ENCODE assay signal across 14 cellular contexts in genomic region chr21:32456497-32456918, GRCh38. TPM values are rescaled to one million over a fixed set of nuclear protein-coding genes. Genes with fewer than 3 reads are reported as not detected.
DNase-seq lines count a peak whose midpoint lies in the region; ATAC-seq and TF ChIP-seq lines count a peak whose summit lies in the region.
"Had no signal": no experiment of that assay in that cellular context is flagged by ENCODE, and none has a peak within 500 bp of the region (broad histone marks: within the 10 kb centered on the region; RNA-seq: fewer than 3 reads in every experiment).

No MANE protein-coding gene starts in this region.

- H3K4me3 ChIP-seq in BJ (ENCODE audit: low read depth, low read length): no peak overlapping the region
- H3K4me3 ChIP-seq in foreskin fibroblast (ENCODE audit: low read depth in 1 of 2, low read length in 2 of 2): no peak overlapping the region
- H3K4me3 ChIP-seq: SJCRH30 had no signal

- no peak overlapping the region for H3K4me3 Mint-ChIP-seq in naive thymus-derived CD8-positive, alpha-beta T cell
- H3K4me3 Mint-ChIP-seq: activated naive CD8-positive, alpha-beta T cell; natural killer cell had no signal

- DNase-seq in BJ (ENCODE audit: low read depth): peak; percentile 44
- DNase-seq in foreskin fibroblast: peak; percentile 45 to 75
- DNase-seq in renal cortical epithelial cell (ENCODE audit: low read depth): peak; percentile 48
- DNase-seq in left colon: no peak
- no peak for DNase-seq in naive thymus-derived CD8-positive, alpha-beta T cell
- no peak for DNase-seq in NK-92 treated with Interleukin-12 subunit alpha and Interleukin-12 subunit beta, amount 100 ng/mL, for 24 hours (lab: John Stamatoyannopoulos, UW)
- DNase-seq: activated CD4-positive, alpha-beta T cell treated with anti-CD3 and anti-CD28 coated beads, Interleukin-2, amount 50 U/mL, for 48 hours; BE2C; natural killer cell; SJCRH30; stimulated activated CD4-positive, alpha-beta T cell treated with anti-CD3 and anti-CD28 coated beads, Interleukin-2, amount 100 ng/mL, for 48 hours had no signal

- ATAC-seq in GM19397 (IDR thresholded peaks at IDR 0.05; ENCODE audit: unreplicated experiment): no peak
- no peak for ATAC-seq in left colon
- ATAC-seq in naive thymus-derived CD8-positive, alpha-beta T cell: no peak
- ATAC-seq: natural killer cell had no signal

- no peaks in the 10 kb centered on the region for H3K27me3 ChIP-seq in BJ (ENCODE audit: control insufficient read depth, insufficient read depth, low read length)

- H3K9me3 Mint-ChIP-seq in naive thymus-derived CD8-positive, alpha-beta T cell: no peaks in the 10 kb centered on the region
- H3K9me3 Mint-ChIP-seq: natural killer cell had no signal

- intact Hi-C loops in left colon (cut with DNase I, micrococcal nuclease): no loop called here

- H3K36me3 ChIP-seq in BJ (ENCODE audit: control insufficient read depth, insufficient read depth, low read length): no peaks in the 10 kb centered on the region
- H3K36me3 ChIP-seq: BE2C, SJCRH30 had no signal

- no peaks in the 10 kb centered on the region for H3K27me3 Mint-ChIP-seq in naive thymus-derived CD8-positive, alpha-beta T cell
- H3K27me3 Mint-ChIP-seq: activated naive CD8-positive, alpha-beta T cell had no signal

- peak overlapping the region; percentile 58 for H3K27ac ChIP-seq in adipose tissue (ENCODE audit: low read depth, low read length)
- H3K27ac ChIP-seq: SJCRH30 had no signal

- H3K4me1 Mint-ChIP-seq in naive thymus-derived CD8-positive, alpha-beta T cell: peaks cover 0 to 2% (median under 1%) of the 10 kb centered on the region in 4 donors

- no peak overlapping the region for H3K27ac Mint-ChIP-seq in naive thymus-derived CD8-positive, alpha-beta T cell
- H3K27ac Mint-ChIP-seq: activated naive CD8-positive, alpha-beta T cell; natural killer cell had no signal

- no peak for TF ChIP-seq CTCF in BJ (IDR thresholded peaks at IDR 0.05; ENCODE audit: insufficient read depth, low read depth, low read length)
- no peak for TF ChIP-seq CTCF in foreskin fibroblast (IDR thresholded peaks at IDR 0.05; ENCODE audit: low read depth, low read length)

- CTCF ChIA-PET in BJ (lab: Yijun Ruan, JAX): interaction anchor here (0.7 kb wide), 2 partner anchors 43 to 120 kb away, joined by 3 to 4 read pairs; no protein-coding TSS in a partner anchor

- peaks cover 5 to 60% (median 32%) of the 10 kb centered on the region in 3 donors for H3K36me3 Mint-ChIP-seq in naive thymus-derived CD8-positive, alpha-beta T cell
- H3K36me3 Mint-ChIP-seq: natural killer cell had no signal

- 53 to 71% (median 62%) methylated on average over 6 of the region's 6 CpGs for WGBS in adipose tissue, 3 donors

- POLR2A ChIA-PET in BJ (lab: Charles Lee): no interaction called here
- POLR2A ChIA-PET in naive thymus-derived CD8-positive, alpha-beta T cell (lab: Charles Lee): interaction anchor here (0.5 to 0.6 kb wide), 2 partner anchors 11 to 79 kb away, joined by 3 read pairs; no protein-coding TSS in a partner anchor

RNA-seq across cellular contexts. Expression of gene EVA1C, which starts 44.0 kb away (rescaled TPM):
- polyA plus RNA-seq in BJ (2011; rRNA removed) (9.6 and 12.2 TPM in 2 replicates), adipose tissue (10 to 100 TPM in 2 of 3 donors, 1 to 10 TPM in 1; 7.7 to 59.7 (median 46.8) TPM)
- 5.0 and 7.8 TPM in 2 replicates for polyA minus RNA-seq in BJ (2011; rRNA and poly(A)+ RNA removed)
- total RNA-seq in renal cortical epithelial cell (0.69 and 0.70 TPM in 2 replicates), left colon (10 to 100 TPM; 10.3 to 24.5 TPM)
- total RNA-seq in naive thymus-derived CD8-positive, alpha-beta T cell: 10 to 100 TPM; 14.4 to 18.1 TPM
- 10 to 100 TPM; 11.2 to 14.9 (median 14.3) TPM for polyA plus RNA-seq in naive thymus-derived CD8-positive, alpha-beta T cell

Comparison
In these comparisons a context has a peak if more than half of its experiments do, and no peak if none do; other contexts are left out.
1. DNase-seq: peak in BJ (single experiment), foreskin fibroblast (2 of 2) and renal cortical epithelial cell (single experiment); none in left colon (0 of 2), naive thymus-derived CD8-positive, alpha-beta T cell (0 of 10) and NK-92 treated with Interleukin-12 subunit alpha and Interleukin-12 subunit beta, amount 100 ng/mL, for 24 hours (single experiment).